ENCODE assay signal across 8 cellular contexts in the genomic region with DNA sequence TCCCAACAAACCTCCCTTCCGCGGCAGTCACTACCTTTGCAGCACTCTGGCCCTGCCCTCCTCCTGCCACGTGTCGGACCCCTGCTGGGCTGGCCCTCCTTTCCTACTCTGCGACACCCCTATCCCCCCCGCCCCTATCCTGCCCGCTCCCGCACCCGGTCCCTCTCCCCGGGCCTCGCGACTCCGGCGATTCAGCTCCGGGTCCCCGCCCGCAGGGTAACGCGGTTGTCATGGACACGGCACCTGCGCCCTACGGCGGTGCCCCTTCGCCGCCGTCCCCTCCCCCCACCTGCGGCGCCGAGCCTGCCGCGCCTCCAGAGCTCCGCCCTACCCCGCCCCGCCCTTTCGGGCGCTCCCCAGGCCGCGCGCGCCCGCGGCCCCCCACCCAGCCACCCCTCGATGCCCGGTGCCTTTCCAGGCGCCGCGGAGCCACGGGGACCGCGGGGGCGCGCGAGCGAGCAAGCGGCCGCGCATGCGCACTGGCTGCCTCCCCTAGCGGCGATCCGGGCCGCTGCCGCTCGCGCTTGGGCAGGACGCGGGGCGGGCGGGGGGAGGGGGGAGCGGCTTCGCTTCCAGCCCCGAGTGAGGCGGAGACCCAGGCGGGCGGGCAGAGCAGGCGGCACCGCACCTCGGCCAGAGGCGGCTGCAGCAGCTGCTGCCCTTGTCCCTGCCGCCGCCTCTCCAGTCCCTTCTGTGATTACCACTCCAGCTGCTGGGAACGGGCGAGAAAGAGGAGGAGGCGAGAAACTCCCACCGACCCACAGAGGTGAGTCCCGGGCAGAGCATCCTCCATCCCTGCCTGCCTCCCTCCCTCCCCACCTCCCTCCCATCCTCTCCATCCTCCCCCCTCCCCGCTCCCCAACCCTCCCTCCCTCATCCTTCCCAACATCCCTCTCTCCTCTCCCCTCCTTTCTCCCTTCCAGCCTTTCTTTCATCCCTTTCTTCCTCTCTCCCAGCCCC. TPM values are rescaled to one million over a fixed set of nuclear protein-coding genes. Genes with fewer than 3 reads are reported as not detected.
DNase-seq lines count a peak whose midpoint lies in the region; ATAC-seq, FAIRE-seq and TF ChIP-seq lines count a peak whose summit lies in the region.

TSS of gene CTNNA2 (plus strand) at position 610 of the 960 bp plus-strand sequence.

- H3K4me3 ChIP-seq in BJ (ENCODE audit: low read depth, low read length) (peak within 1 kb of the TSS; percentile 38), heart left ventricle (peak within 1 kb of the TSS in 10 of 12 donors; percentile 13 to 62 (median 45)), pancreas (peak within 1 kb of the TSS; percentile 34 to 54 (median 44))

- H3K9me3 Mint-ChIP-seq in WTC11, result no peaks in the 10 kb centered on the region

- H3K27me3 Mint-ChIP-seq in WTC11 (ENCODE audit: low read depth), result peaks cover 10% of the 10 kb centered on the region

- H3K4me1 Mint-ChIP-seq in WTC11, result peaks cover 44% of the 10 kb centered on the region

- CTCF ChIA-PET in BJ (lab: Yijun Ruan, JAX) (interaction anchor here (0.6 kb wide), 1 partner anchor 1607 kb away, joined by 3 read pairs; no protein-coding TSS in a partner anchor), WTC11 (lab: Charles Lee) (interaction anchor here (0.6 to 1.6 kb wide), 16 partner anchors 13 to 1991 kb away, joined by 3 to 7 read pairs (median 3); no protein-coding TSS in a partner anchor)

- ATAC-seq in GM19351 (IDR thresholded peaks at IDR 0.05; ENCODE audit: unreplicated experiment) (peak; percentile 58), WTC11 (peak; percentile 86), heart left ventricle (peak in 3 of 4 donors; percentile 50 to 81 (median 59)), pancreas (peak; percentile 91 to 95 (median 94)), GM21367 (IDR thresholded peaks at IDR 0.05; ENCODE audit: unreplicated experiment) (no peak)

- H3K27me3 ChIP-seq in BJ (ENCODE audit: control insufficient read depth, insufficient read depth, low read length), result no peaks in the 10 kb centered on the region
- H3K27me3 ChIP-seq in heart left ventricle, result peaks cover 0 to 25% (median 13%) of the 10 kb centered on the region in 9 donors
- no peaks in the 10 kb centered on the region for H3K27me3 ChIP-seq in pancreas

- WGBS in heart left ventricle, 4 donors, result 1 to 3% (median 2%) methylated on average over 34 to 87 of the region's 87 CpGs
- WGBS in pancreas, 2 donors, result 2% methylated on average over 38 to 87 of the region's 87 CpGs

- H3K27ac ChIP-seq in heart left ventricle (no peak within 1 kb of the TSS), pancreas (no peak within 1 kb of the TSS)

- H3K4me3 Mint-ChIP-seq in WTC11, result peak within 1 kb of the TSS; percentile 82

- TF ChIP-seq POLR2A in heart left ventricle (IDR thresholded peaks at IDR 0.05), result no peak

- TF ChIP-seq CTCF in BJ (IDR thresholded peaks at IDR 0.05; ENCODE audit: insufficient read depth, low read depth, low read length), result no peak
- no peak for TF ChIP-seq CTCF in WTC11 (IDR thresholded peaks at IDR 0.05)
- TF ChIP-seq CTCF in heart left ventricle (IDR thresholded peaks at IDR 0.05), result peak in 2 of 12 donors; percentile 16 to 28
- peak in 2 of 4 donors; percentile 23 to 37 for TF ChIP-seq CTCF in pancreas (IDR thresholded peaks at IDR 0.05)

- peaks cover 0 to 10% (median 0%) of the 10 kb centered on the region in 12 donors for H3K4me1 ChIP-seq in heart left ventricle
- no peaks in the 10 kb centered on the region for H3K4me1 ChIP-seq in pancreas

- intact Hi-C loops in heart left ventricle (cut with DNase I), result no loop called here
- intact Hi-C loops in pancreas (cut with DNase I), result no loop called here

- H3K36me3 ChIP-seq in BJ (ENCODE audit: control insufficient read depth, insufficient read depth, low read length) (no peaks in the 10 kb centered on the region), heart left ventricle (no peaks in the 10 kb centered on the region), pancreas (no peaks in the 10 kb centered on the region)

- H3K9me3 ChIP-seq in heart left ventricle (peaks cover 0 to 3% (median 0%) of the 10 kb centered on the region in 12 donors), pancreas (no peaks in the 10 kb centered on the region)

- H3K27ac Mint-ChIP-seq in WTC11, result peak within 1 kb of the TSS; percentile 59

- POLR2A ChIA-PET in BJ (lab: Charles Lee) (no interaction called here), WTC11 (lab: Charles Lee) (interaction anchor here (0.7 kb wide), 1 partner anchor 13 kb away, joined by 3 read pairs; no protein-coding TSS in a partner anchor)

- DNase-seq in BJ (ENCODE audit: low read depth) (no peak), NCI-H1417 treated with DMSO at 0.1 percent for 48 hours (lab: John Stamatoyannopoulos, UW) (peak; percentile 49), WTC11 (ENCODE audit: low spot score) (peak; percentile 92), heart left ventricle (peak in 4 of 5 donors; percentile 12 to 33 (median 22)), pancreas (peak; percentile 63 to 92 (median 75))
- DNase-seq in activated CD4-positive, CD25-positive, alpha-beta regulatory T cell (lab: John Stamatoyannopoulos, UW), result no peak

- H3K36me3 Mint-ChIP-seq in WTC11, result no peaks in the 10 kb centered on the region

- no peak for FAIRE-seq in pancreas (lab: Jason Lieb, UNC)

TF ChIP-seq in WTC11, 78 proteins besides CTCF, POLR2A, EP300 and RAD21 (continues in another document):
- TF ChIP-seq ZNF423 (CRISPR knock-in tag; IDR thresholded peaks at IDR 0.05), result no peak
- 0 out of 2 replicates have a peak, but pooled peaks have one; percentile 18 for TF ChIP-seq ZBTB21 (CRISPR knock-in tag; IDR thresholded peaks at IDR 0.05; ENCODE audit: borderline replicate concordance)
- peak; percentile 82 for TF ChIP-seq USF1 (CRISPR knock-in tag; IDR thresholded peaks at IDR 0.05)
- TF ChIP-seq, protein P1, sequence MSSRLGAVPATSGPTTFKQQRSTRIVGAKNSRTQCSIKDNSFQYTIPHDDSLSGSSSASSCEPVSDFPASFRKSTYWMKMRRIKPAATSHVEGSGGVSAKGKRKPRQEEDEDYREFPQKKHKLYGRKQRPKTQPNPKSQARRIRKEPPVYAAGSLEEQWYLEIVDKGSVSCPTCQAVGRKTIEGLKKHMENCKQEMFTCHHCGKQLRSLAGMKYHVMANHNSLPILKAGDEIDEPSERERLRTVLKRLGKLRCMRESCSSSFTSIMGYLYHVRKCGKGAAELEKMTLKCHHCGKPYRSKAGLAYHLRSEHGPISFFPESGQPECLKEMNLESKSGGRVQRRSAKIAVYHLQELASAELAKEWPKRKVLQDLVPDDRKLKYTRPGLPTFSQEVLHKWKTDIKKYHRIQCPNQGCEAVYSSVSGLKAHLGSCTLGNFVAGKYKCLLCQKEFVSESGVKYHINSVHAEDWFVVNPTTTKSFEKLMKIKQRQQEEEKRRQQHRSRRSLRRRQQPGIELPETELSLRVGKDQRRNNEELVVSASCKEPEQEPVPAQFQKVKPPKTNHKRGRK (CRISPR knock-in tag; IDR thresholded peaks at IDR 0.05; ENCODE audit: borderline replicate concordance), result no peak
- no peak for TF ChIP-seq NFE2L1 (CRISPR knock-in tag; IDR thresholded peaks at IDR 0.05)
- no peak for TF ChIP-seq EMX1 (CRISPR knock-in tag; IDR thresholded peaks at IDR 0.05)
- TF ChIP-seq FOXP1 (CRISPR knock-in tag; IDR thresholded peaks at IDR 0.05; ENCODE audit: borderline replicate concordance), result no peak; the same call in 1 of the 2 replicates
- 0 out of 2 replicates have a peak, but pooled peaks have one; percentile 39 for TF ChIP-seq SP1 (CRISPR knock-in tag; conservative IDR thresholded peaks at IDR 0.05)
- TF ChIP-seq ZNF263 (CRISPR knock-in tag; IDR thresholded peaks at IDR 0.05; ENCODE audit: low read depth), result peak; percentile 36; the same call in 1 of the 2 replicates
- no peak for TF ChIP-seq RELA (CRISPR knock-in tag; IDR thresholded peaks at IDR 0.05; ENCODE audit: borderline replicate concordance)
- TF ChIP-seq, protein P2, sequence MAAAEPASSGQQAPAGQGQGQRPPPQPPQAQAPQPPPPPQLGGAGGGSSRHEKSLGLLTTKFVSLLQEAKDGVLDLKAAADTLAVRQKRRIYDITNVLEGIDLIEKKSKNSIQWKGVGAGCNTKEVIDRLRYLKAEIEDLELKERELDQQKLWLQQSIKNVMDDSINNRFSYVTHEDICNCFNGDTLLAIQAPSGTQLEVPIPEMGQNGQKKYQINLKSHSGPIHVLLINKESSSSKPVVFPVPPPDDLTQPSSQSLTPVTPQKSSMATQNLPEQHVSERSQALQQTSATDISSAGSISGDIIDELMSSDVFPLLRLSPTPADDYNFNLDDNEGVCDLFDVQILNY (CRISPR knock-in tag; IDR thresholded peaks at IDR 0.05), result 0 out of 2 replicates have a peak, but pooled peaks have one; percentile 38
- TF ChIP-seq MYBL2 (CRISPR knock-in tag; IDR thresholded peaks at IDR 0.05), result no peak
- TF ChIP-seq NFATC4 (CRISPR knock-in tag; IDR thresholded peaks at IDR 0.05), result no peak
- peak; percentile 83 for TF ChIP-seq USF2 (CRISPR knock-in tag; IDR thresholded peaks at IDR 0.05)
- TF ChIP-seq TP53 (CRISPR knock-in tag; IDR thresholded peaks at IDR 0.05), result peak; percentile 27; the same call in 1 of the 2 replicates

RNA-seq across cellular contexts. Expression of gene CTNNA2, which starts in this region (rescaled TPM):
- polyA plus RNA-seq in BJ (2011; rRNA removed), result 0.22 TPM in 1 of 2 replicates, not detected in the other
- polyA minus RNA-seq in BJ (2011; rRNA and poly(A)+ RNA removed), result not detected in 2 replicates
- total RNA-seq in WTC11 (2021), result 3.8 to 6.7 TPM (median 5.7 TPM) in 3 replicates
- under 1 TPM in 2 of 9 donors, not detected in 7; 0.20 to 0.81 TPM for total RNA-seq in heart left ventricle
- polyA plus RNA-seq in heart left ventricle, result not detected
- 10 to 100 TPM in 1 of 6 donors, 1 to 10 TPM in 3, under 1 TPM in 2; 0.25 to 12.1 (median 2.1) TPM for total RNA-seq in pancreas
- polyA plus RNA-seq in pancreas, result 1 to 10 TPM in 1 of 2 donors, under 1 TPM in 1; 0.57 to 4.4 TPM

Comparison
In these comparisons a context has a peak if more than half of its experiments do, and no peak if none do; other contexts are left out.
1. Peak in DNase-seq, ATAC-seq and H3K4me3 ChIP-seq in heart left ventricle; RNA of the gene not detected or under 1 TPM.
2. DNase-seq: peak in NCI-H1417 treated with DMSO at 0.1 percent for 48 hours (single experiment), WTC11 (single experiment) and pancreas (6 of 6); none in BJ (single experiment) and activated CD4-positive, CD25-positive, alpha-beta regulatory T cell (0 of 4).
3. Peak in every context shown above with its lines, with median percentiles within 50 percentile points of each other: H3K4me3 ChIP-seq.